Comparison of ENCODE assay signal across 1 cellular context in the genomic region with DNA sequence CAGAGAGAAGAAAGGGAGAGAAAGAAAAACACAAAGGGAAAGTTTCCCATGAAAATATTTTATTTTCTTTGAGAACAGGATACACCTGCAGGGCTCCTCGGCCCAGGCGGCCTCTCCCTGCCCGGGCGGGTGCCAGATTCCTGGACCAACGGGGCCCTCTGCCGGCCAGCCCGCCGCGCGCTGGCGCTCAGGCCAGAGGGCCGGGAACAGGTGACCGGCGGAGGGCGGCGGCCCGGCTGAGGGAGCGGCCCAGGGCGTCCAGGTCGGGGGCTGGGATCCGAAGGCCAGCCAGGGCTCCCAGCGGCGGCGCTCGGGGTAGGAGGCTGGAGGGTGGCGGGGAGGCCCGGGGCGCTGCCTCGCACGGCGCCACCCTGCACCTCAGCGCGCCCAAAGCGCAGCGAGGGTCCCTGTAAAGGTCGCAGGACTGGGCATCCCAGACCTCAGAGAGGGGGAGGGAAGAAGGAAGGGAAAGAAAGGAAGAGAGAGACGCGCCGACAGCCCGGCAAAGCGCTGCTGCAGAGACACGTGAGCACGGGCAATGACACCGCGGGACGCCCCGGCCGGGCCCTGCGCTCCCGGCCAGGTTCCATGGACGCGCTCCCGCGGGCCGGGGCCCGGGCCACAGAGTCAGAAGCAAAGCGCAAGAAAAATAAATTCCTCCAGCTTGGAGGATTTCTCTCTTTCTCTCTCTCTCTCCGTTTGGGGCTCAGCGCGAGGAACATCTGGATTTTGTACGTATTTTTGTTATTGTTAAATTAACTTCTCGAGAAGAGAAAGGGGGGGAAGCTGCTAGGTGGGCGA.
TF ChIP-seq lines count a peak whose summit lies in the region.

No MANE protein-coding gene starts in this region.

TF ChIP-seq in SK-N-SH, 30 proteins besides CTCF, POLR2A, EP300 and RAD21 (continued from another document):
- TF ChIP-seq, protein P1, sequence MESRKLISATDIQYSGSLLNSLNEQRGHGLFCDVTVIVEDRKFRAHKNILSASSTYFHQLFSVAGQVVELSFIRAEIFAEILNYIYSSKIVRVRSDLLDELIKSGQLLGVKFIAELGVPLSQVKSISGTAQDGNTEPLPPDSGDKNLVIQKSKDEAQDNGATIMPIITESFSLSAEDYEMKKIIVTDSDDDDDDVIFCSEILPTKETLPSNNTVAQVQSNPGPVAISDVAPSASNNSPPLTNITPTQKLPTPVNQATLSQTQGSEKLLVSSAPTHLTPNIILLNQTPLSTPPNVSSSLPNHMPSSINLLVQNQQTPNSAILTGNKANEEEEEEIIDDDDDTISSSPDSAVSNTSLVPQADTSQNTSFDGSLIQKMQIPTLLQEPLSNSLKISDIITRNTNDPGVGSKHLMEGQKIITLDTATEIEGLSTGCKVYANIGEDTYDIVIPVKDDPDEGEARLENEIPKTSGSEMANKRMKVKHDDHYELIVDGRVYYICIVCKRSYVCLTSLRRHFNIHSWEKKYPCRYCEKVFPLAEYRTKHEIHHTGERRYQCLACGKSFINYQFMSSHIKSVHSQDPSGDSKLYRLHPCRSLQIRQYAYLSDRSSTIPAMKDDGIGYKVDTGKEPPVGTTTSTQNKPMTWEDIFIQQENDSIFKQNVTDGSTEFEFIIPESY (IDR thresholded peaks at IDR 0.05; ENCODE audit: borderline replicate concordance, low read depth) = no peak
- TF ChIP-seq MEF2A (IDR thresholded peaks at IDR 0.05; ENCODE audit: borderline replicate concordance, low read depth) (no peak), JUND (IDR thresholded peaks at IDR 0.05) (no peak)
- TF ChIP-seq, protein P2, sequence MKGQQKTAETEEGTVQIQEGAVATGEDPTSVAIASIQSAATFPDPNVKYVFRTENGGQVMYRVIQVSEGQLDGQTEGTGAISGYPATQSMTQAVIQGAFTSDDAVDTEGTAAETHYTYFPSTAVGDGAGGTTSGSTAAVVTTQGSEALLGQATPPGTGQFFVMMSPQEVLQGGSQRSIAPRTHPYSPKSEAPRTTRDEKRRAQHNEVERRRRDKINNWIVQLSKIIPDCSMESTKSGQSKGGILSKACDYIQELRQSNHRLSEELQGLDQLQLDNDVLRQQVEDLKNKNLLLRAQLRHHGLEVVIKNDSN (IDR thresholded peaks at IDR 0.05; ENCODE audit: borderline replicate concordance, low read depth) = no peak
